ENCODE assay signal across 1 cellular context in genomic region chr5:72108200-72109050, GRCh38.
TF ChIP-seq lines count a peak whose summit lies in the region.

No MANE protein-coding gene starts in this region.

TF ChIP-seq in HEK293, 187 proteins besides CTCF, POLR2A, EP300 and RAD21 (continued from another document):
- TF ChIP-seq ZNF600 (tag by site-specific recombination; IDR thresholded peaks at IDR 0.05): peak; percentile 72
- no peak for TF ChIP-seq OVOL3 (tag by site-specific recombination; IDR thresholded peaks at IDR 0.05)
- TF ChIP-seq ZNF837 (tag by site-specific recombination; IDR thresholded peaks at IDR 0.05): no peak
- TF ChIP-seq ZNF677 (tag by site-specific recombination; IDR thresholded peaks at IDR 0.05): 0 out of 2 replicates have a peak, but pooled peaks have one; percentile 5
- TF ChIP-seq ZBTB8A (tag by site-specific recombination; IDR thresholded peaks at IDR 0.05): peak; percentile 73; the same call in 1 of the 2 replicates
- no peak for TF ChIP-seq ZNF433 (tag by site-specific recombination; IDR thresholded peaks at IDR 0.05; ENCODE audit: low read depth)
- TF ChIP-seq, protein P1, sequence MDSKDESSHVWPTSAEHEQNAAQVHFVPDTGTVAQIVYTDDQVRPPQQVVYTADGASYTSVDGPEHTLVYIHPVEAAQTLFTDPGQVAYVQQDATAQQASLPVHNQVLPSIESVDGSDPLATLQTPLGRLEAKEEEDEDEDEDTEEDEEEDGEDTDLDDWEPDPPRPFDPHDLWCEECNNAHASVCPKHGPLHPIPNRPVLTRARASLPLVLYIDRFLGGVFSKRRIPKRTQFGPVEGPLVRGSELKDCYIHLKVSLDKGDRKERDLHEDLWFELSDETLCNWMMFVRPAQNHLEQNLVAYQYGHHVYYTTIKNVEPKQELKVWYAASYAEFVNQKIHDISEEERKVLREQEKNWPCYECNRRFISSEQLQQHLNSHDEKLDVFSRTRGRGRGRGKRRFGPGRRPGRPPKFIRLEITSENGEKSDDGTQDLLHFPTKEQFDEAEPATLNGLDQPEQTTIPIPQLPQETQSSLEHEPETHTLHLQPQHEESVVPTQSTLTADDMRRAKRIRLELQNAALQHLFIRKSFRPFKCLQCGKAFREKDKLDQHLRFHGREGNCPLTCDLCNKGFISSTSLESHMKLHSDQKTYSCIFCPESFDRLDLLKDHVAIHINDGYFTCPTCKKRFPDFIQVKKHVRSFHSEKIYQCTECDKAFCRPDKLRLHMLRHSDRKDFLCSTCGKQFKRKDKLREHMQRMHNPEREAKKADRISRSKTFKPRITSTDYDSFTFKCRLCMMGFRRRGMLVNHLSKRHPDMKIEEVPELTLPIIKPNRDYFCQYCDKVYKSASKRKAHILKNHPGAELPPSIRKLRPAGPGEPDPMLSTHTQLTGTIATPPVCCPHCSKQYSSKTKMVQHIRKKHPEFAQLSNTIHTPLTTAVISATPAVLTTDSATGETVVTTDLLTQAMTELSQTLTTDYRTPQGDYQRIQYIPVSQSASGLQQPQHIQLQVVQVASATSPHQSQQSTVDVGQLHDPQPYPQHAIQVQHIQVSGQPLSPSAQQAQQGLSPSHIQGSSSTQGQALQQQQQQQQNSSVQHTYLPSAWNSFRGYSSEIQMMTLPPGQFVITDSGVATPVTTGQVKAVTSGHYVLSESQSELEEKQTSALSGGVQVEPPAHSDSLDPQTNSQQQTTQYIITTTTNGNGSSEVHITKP (tag by site-specific recombination; IDR thresholded peaks at IDR 0.05): peak; percentile 55; the same call in 1 of the 2 replicates
- 0 out of 2 replicates have a peak, but pooled peaks have one; percentile 28 for TF ChIP-seq ZNF423 (tag by site-specific recombination; IDR thresholded peaks at IDR 0.05)
- peak; percentile 89 for TF ChIP-seq KLF9 (tag by site-specific recombination; IDR thresholded peaks at IDR 0.05; ENCODE audit: low read depth)
